ENCODE assay signal across 1 cellular context in genomic region chrX:44542567-44543325, GRCh38.
TF ChIP-seq lines count a peak whose summit lies in the region.

FUNDC1 (minus strand) TSS chrX:44542859; CDS start chrX:44542832, 27 bp downstream.

TF ChIP-seq in HepG2, 621 proteins besides CTCF, POLR2A, EP300 and RAD21 (continued from another document and continues in another):
- TF ChIP-seq POLR2G (IDR thresholded peaks at IDR 0.05; ENCODE audit: low read depth, low read length) (peak; percentile 67), ELF1 (CRISPR knock-in tag; IDR thresholded peaks at IDR 0.05) (peak; percentile 71), POGZ (CRISPR knock-in tag; IDR thresholded peaks at IDR 0.05) (peak; percentile 47; the same call in 1 of the 2 replicates), ZNF572 (CRISPR knock-in tag; IDR thresholded peaks at IDR 0.05) (no peak), KMT2B (CRISPR knock-in tag; IDR thresholded peaks at IDR 0.05) (no peak), SIX1 (CRISPR knock-in tag; IDR thresholded peaks at IDR 0.05; ENCODE audit: borderline replicate concordance) (no peak), ZNF710 (CRISPR knock-in tag; IDR thresholded peaks at IDR 0.05; ENCODE audit: borderline replicate concordance) (no peak), ZNF644 (CRISPR knock-in tag; IDR thresholded peaks at IDR 0.05; ENCODE audit: low read depth) (no peak), ZNF563 (CRISPR knock-in tag; IDR thresholded peaks at IDR 0.05) (no peak), ZNF512B (CRISPR knock-in tag; IDR thresholded peaks at IDR 0.05; ENCODE audit: borderline replicate concordance) (no peak), POLR2AphosphoS5 (IDR thresholded peaks at IDR 0.05; ENCODE audit: low read depth, low read length) (peak; percentile 52), ZNF788 (CRISPR knock-in tag; IDR thresholded peaks at IDR 0.05; ENCODE audit: borderline replicate concordance) (peak; percentile 46; the same call in 1 of the 2 replicates), KDM2A (CRISPR knock-in tag; IDR thresholded peaks at IDR 0.05; ENCODE audit: borderline replicate concordance, low read depth) (0 out of 2 replicates have a peak, but pooled peaks have one; percentile 53), ZNF556 (CRISPR knock-in tag; IDR thresholded peaks at IDR 0.05; ENCODE audit: borderline replicate concordance) (no peak), PCBP1 (IDR thresholded peaks at IDR 0.05; ENCODE audit: borderline replicate concordance, low read depth, low read length) (no peak), FOXJ3 (CRISPR knock-in tag; IDR thresholded peaks at IDR 0.05; ENCODE audit: borderline replicate concordance) (no peak), CC2D1A (CRISPR knock-in tag; IDR thresholded peaks at IDR 0.05) (no peak), ZBTB20 (CRISPR knock-in tag; IDR thresholded peaks at IDR 0.05; ENCODE audit: borderline replicate concordance, low read depth) (no peak), ZKSCAN8 (CRISPR knock-in tag; IDR thresholded peaks at IDR 0.05; ENCODE audit: borderline replicate concordance) (no peak), PHF20 (CRISPR knock-in tag; IDR thresholded peaks at IDR 0.05) (peak; percentile 63; the same call in 1 of the 2 replicates), PPARG (CRISPR knock-in tag; conservative IDR thresholded peaks at IDR 0.05) (no peak), HOXA3 (CRISPR knock-in tag; IDR thresholded peaks at IDR 0.05) (peak; percentile 40; the same call in 1 of the 2 replicates), TBX3 (IDR thresholded peaks at IDR 0.05; ENCODE audit: borderline replicate concordance) (no peak), ZNF510 (CRISPR knock-in tag; IDR thresholded peaks at IDR 0.05; ENCODE audit: low read depth) (no peak), AKAP8 (CRISPR knock-in tag; IDR thresholded peaks at IDR 0.05) (no peak), CREB1 (IDR thresholded peaks at IDR 0.05) (no peak), CREB1 (CRISPR knock-in tag; IDR thresholded peaks at IDR 0.05) (peak; percentile 56), MED8 (CRISPR knock-in tag; IDR thresholded peaks at IDR 0.05; ENCODE audit: insufficient replicate concordance) (no peak), TAF1 (CRISPR knock-in tag; IDR thresholded peaks at IDR 0.05) (peak; percentile 55; the same call in 1 of the 2 replicates), ZFP91 (CRISPR knock-in tag; IDR thresholded peaks at IDR 0.05; ENCODE audit: borderline replicate concordance) (peak; percentile 85), GABPB1 (CRISPR knock-in tag; IDR thresholded peaks at IDR 0.05) (peak; percentile 58), YY1 (IDR thresholded peaks at IDR 0.05; ENCODE audit: insufficient read depth, insufficient replicate concordance, low read depth, low read length) (peak; percentile 83), CSRNP1 (CRISPR knock-in tag; IDR thresholded peaks at IDR 0.05) (no peak), YEATS2 (CRISPR knock-in tag; IDR thresholded peaks at IDR 0.05; ENCODE audit: borderline replicate concordance) (peak; percentile 39; the same call in 1 of the 2 replicates), NR2F1 (CRISPR knock-in tag; IDR thresholded peaks at IDR 0.05) (no peak), XRCC5 (optimal IDR thresholded peaks at IDR 0.05; ENCODE audit: low read length) (no peak), ZNF276 (CRISPR knock-in tag; IDR thresholded peaks at IDR 0.05; ENCODE audit: low read depth) (no peak), TRIM24 (CRISPR knock-in tag; IDR thresholded peaks at IDR 0.05) (no peak), SAP130 (CRISPR knock-in tag; IDR thresholded peaks at IDR 0.05; ENCODE audit: low read depth) (0 out of 2 replicates have a peak, but pooled peaks have one; percentile 27), KAT8 (CRISPR knock-in tag; IDR thresholded peaks at IDR 0.05) (0 out of 2 replicates have a peak, but pooled peaks have one; percentile 32), ARHGAP35 (CRISPR knock-in tag; IDR thresholded peaks at IDR 0.05; ENCODE audit: borderline replicate concordance) (no peak), PHF8 (CRISPR knock-in tag; IDR thresholded peaks at IDR 0.05) (peak; percentile 67), ZNF576 (CRISPR knock-in tag; IDR thresholded peaks at IDR 0.05) (no peak), ZNF777 (CRISPR knock-in tag; IDR thresholded peaks at IDR 0.05) (no peak), SALL1 (CRISPR knock-in tag; IDR thresholded peaks at IDR 0.05) (0 out of 2 replicates have a peak, but pooled peaks have one; percentile 7), ARID4A (CRISPR knock-in tag; IDR thresholded peaks at IDR 0.05; ENCODE audit: borderline replicate concordance) (peak; percentile 40; the same call in 1 of the 2 replicates), ZNF280D (CRISPR knock-in tag; IDR thresholded peaks at IDR 0.05) (no peak), SPEN (CRISPR knock-in tag; IDR thresholded peaks at IDR 0.05; ENCODE audit: low read depth) (peak; percentile 29), ADNP (CRISPR knock-in tag; IDR thresholded peaks at IDR 0.05) (no peak), ZNF570 (CRISPR knock-in tag; IDR thresholded peaks at IDR 0.05; ENCODE audit: borderline replicate concordance) (no peak)
